Comparison of ENCODE assay signal across 1 cellular context in genomic region chr10:114711487-114712250, GRCh38.
TF ChIP-seq lines count a peak whose summit lies in the region.

No MANE protein-coding gene starts in this region.

TF ChIP-seq in GM23338, 12 proteins besides CTCF, POLR2A, EP300 and RAD21 (continued from another document):
- no peak for TF ChIP-seq ETS1 (IDR thresholded peaks at IDR 0.05)
- no peak for TF ChIP-seq POLR2AphosphoS5 (IDR thresholded peaks at IDR 0.05; ENCODE audit: low read depth)
- no peak for TF ChIP-seq ZNF331 (CRISPR knock-in tag; IDR thresholded peaks at IDR 0.05; ENCODE audit: low read depth)
- TF ChIP-seq ZNF462 (CRISPR knock-in tag; IDR thresholded peaks at IDR 0.05) = no peak
- no peak for TF ChIP-seq STAT1 (IDR thresholded peaks at IDR 0.05; ENCODE audit: unreplicated experiment)
- TF ChIP-seq REST (IDR thresholded peaks at IDR 0.05; ENCODE audit: unreplicated experiment) = no peak
- no peak for TF ChIP-seq JUNB (IDR thresholded peaks at IDR 0.05; ENCODE audit: unreplicated experiment)
- TF ChIP-seq CREB1 (CRISPR knock-in tag; IDR thresholded peaks at IDR 0.05; ENCODE audit: low read depth) = no peak
